1 cellular context compared by ENCODE assay signal in genomic region chr10:23095404-23095965, GRCh38.
TF ChIP-seq lines count a peak whose summit lies in the region.

Gene MSRB2 (plus strand): TSS chr10:23095579. CDS start chr10:23095609, 30 bp downstream.

TF ChIP-seq in GM12878, 131 proteins besides CTCF, POLR2A, EP300 and RAD21 (continued from another document and continues in another):
- no peak for TF ChIP-seq ZZZ3 (IDR thresholded peaks at IDR 0.05; ENCODE audit: control insufficient read depth, insufficient read length, low read depth)
- no peak for TF ChIP-seq SIN3A (IDR thresholded peaks at IDR 0.05; ENCODE audit: low read depth, low read length)
- TF ChIP-seq, protein P1, sequence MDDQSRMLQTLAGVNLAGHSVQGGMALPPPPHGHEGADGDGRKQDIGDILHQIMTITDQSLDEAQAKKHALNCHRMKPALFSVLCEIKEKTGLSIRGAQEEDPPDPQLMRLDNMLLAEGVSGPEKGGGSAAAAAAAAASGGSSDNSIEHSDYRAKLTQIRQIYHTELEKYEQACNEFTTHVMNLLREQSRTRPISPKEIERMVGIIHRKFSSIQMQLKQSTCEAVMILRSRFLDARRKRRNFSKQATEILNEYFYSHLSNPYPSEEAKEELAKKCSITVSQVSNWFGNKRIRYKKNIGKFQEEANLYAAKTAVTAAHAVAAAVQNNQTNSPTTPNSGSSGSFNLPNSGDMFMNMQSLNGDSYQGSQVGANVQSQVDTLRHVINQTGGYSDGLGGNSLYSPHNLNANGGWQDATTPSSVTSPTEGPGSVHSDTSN (IDR thresholded peaks at IDR 0.05; ENCODE audit: insufficient replicate concordance, low read depth, low read length), result no peak
- TF ChIP-seq NRF1 (conservative IDR thresholded peaks at IDR 0.05; ENCODE audit: low read depth, low read length), result no peak
- no peak for TF ChIP-seq SPI1 (IDR thresholded peaks at IDR 0.05; ENCODE audit: borderline replicate concordance, insufficient read depth, low read depth, low read length)
- TF ChIP-seq SREBF2 (IDR thresholded peaks at IDR 0.05; ENCODE audit: low read length), result no peak
- TF ChIP-seq SMAD5 (IDR thresholded peaks at IDR 0.05; ENCODE audit: low read depth), result no peak
- no peak for TF ChIP-seq SRF (IDR thresholded peaks at IDR 0.05; ENCODE audit: low read depth in 2 of 2, low read length in 2 of 2)
- peak; percentile 74 for TF ChIP-seq NR2F1 (conservative IDR thresholded peaks at IDR 0.05)
- TF ChIP-seq POU2F2 (IDR thresholded peaks at IDR 0.05; ENCODE audit: borderline replicate concordance, low read depth, low read length), result no peak
- no peak for TF ChIP-seq SUZ12 (IDR thresholded peaks at IDR 0.05; ENCODE audit: unreplicated experiment)
- peak; percentile 60; the same call in 1 of the 2 replicates for TF ChIP-seq DPF2 (IDR thresholded peaks at IDR 0.05)
- TF ChIP-seq NR2C1 (IDR thresholded peaks at IDR 0.05), result peak; percentile 45; the same call in 1 of the 2 replicates
- 0 out of 2 replicates have a peak, but pooled peaks have one; percentile 47 for TF ChIP-seq TCF3 (IDR thresholded peaks at IDR 0.05; ENCODE audit: borderline replicate concordance, insufficient read depth, low read depth, low read length)
- TF ChIP-seq RB1 (IDR thresholded peaks at IDR 0.05; ENCODE audit: borderline replicate concordance), result 0 out of 2 replicates have a peak, but pooled peaks have one; percentile 29
- TF ChIP-seq ZNF274 (IDR thresholded peaks at IDR 0.05; ENCODE audit: insufficient read depth, insufficient read length), result no peak
- TF ChIP-seq PML (IDR thresholded peaks at IDR 0.05; ENCODE audit: low read length), result no peak
- no peak for TF ChIP-seq STAT1 (conservative IDR thresholded peaks at IDR 0.05)
- peak; percentile 52; the same call in 1 of the 2 replicates for TF ChIP-seq ZNF24 (IDR thresholded peaks at IDR 0.05)
- TF ChIP-seq MTA2 (IDR thresholded peaks at IDR 0.05; ENCODE audit: low read depth), result no peak
- TF ChIP-seq KLF5 (IDR thresholded peaks at IDR 0.05; ENCODE audit: partially characterized antibody), result no peak
- no peak for TF ChIP-seq SKIL (IDR thresholded peaks at IDR 0.05; ENCODE audit: low read depth, poor library complexity, severe bottlenecking)
- TF ChIP-seq ZSCAN29 (IDR thresholded peaks at IDR 0.05), result no peak
- TF ChIP-seq, protein P2, sequence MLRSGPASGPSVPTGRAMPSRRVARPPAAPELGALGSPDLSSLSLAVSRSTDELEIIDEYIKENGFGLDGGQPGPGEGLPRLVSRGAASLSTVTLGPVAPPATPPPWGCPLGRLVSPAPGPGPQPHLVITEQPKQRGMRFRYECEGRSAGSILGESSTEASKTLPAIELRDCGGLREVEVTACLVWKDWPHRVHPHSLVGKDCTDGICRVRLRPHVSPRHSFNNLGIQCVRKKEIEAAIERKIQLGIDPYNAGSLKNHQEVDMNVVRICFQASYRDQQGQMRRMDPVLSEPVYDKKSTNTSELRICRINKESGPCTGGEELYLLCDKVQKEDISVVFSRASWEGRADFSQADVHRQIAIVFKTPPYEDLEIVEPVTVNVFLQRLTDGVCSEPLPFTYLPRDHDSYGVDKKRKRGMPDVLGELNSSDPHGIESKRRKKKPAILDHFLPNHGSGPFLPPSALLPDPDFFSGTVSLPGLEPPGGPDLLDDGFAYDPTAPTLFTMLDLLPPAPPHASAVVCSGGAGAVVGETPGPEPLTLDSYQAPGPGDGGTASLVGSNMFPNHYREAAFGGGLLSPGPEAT (IDR thresholded peaks at IDR 0.05; ENCODE audit: low read depth), result no peak
- TF ChIP-seq ATF7 (IDR thresholded peaks at IDR 0.05; ENCODE audit: low read depth), result no peak
- TF ChIP-seq LARP7 (IDR thresholded peaks at IDR 0.05), result peak; percentile 88
- TF ChIP-seq CEBPZ (IDR thresholded peaks at IDR 0.05; ENCODE audit: low read depth, low read length), result no peak
- no peak for TF ChIP-seq FOXM1 (IDR thresholded peaks at IDR 0.05; ENCODE audit: low read depth, low read length)
- TF ChIP-seq, protein P3, sequence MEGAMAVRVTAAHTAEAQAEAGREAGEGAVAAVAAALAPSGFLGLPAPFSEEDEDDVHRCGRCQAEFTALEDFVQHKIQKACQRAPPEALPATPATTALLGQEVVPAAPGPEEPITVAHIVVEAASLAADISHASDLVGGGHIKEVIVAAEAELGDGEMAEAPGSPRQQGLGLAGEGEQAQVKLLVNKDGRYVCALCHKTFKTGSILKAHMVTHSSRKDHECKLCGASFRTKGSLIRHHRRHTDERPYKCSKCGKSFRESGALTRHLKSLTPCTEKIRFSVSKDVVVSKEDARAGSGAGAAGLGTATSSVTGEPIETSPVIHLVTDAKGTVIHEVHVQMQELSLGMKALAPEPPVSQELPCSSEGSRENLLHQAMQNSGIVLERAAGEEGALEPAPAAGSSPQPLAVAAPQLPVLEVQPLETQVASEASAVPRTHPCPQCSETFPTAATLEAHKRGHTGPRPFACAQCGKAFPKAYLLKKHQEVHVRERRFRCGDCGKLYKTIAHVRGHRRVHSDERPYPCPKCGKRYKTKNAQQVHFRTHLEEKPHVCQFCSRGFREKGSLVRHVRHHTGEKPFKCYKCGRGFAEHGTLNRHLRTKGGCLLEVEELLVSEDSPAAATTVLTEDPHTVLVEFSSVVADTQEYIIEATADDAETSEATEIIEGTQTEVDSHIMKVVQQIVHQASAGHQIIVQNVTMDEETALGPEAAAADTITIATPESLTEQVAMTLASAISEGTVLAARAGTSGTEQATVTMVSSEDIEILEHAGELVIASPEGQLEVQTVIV (IDR thresholded peaks at IDR 0.05; ENCODE audit: borderline replicate concordance, partially characterized antibody), result no peak
- peak; percentile 47 for TF ChIP-seq POLR2AphosphoS5 (IDR thresholded peaks at IDR 0.05; ENCODE audit: low read length)
- no peak for TF ChIP-seq HDAC6 (IDR thresholded peaks at IDR 0.05; ENCODE audit: unreplicated experiment)
- no peak for TF ChIP-seq PAX8 (IDR thresholded peaks at IDR 0.05)
- no peak for TF ChIP-seq IKZF2 (IDR thresholded peaks at IDR 0.05)
- no peak for TF ChIP-seq HDAC2 (IDR thresholded peaks at IDR 0.05)
- no peak for TF ChIP-seq BMI1 (IDR thresholded peaks at IDR 0.05; ENCODE audit: borderline replicate concordance)
- no peak; the same call in none of the 2 replicates for TF ChIP-seq HDGF (IDR thresholded peaks at IDR 0.05)
- TF ChIP-seq, protein P4, sequence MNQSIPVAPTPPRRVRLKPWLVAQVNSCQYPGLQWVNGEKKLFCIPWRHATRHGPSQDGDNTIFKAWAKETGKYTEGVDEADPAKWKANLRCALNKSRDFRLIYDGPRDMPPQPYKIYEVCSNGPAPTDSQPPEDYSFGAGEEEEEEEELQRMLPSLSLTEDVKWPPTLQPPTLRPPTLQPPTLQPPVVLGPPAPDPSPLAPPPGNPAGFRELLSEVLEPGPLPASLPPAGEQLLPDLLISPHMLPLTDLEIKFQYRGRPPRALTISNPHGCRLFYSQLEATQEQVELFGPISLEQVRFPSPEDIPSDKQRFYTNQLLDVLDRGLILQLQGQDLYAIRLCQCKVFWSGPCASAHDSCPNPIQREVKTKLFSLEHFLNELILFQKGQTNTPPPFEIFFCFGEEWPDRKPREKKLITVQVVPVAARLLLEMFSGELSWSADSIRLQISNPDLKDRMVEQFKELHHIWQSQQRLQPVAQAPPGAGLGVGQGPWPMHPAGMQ (IDR thresholded peaks at IDR 0.05; ENCODE audit: borderline replicate concordance), result no peak
- TF ChIP-seq, protein P5, sequence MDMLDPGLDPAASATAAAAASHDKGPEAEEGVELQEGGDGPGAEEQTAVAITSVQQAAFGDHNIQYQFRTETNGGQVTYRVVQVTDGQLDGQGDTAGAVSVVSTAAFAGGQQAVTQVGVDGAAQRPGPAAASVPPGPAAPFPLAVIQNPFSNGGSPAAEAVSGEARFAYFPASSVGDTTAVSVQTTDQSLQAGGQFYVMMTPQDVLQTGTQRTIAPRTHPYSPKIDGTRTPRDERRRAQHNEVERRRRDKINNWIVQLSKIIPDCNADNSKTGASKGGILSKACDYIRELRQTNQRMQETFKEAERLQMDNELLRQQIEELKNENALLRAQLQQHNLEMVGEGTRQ (IDR thresholded peaks at IDR 0.05; ENCODE audit: borderline replicate concordance, low read depth, low read length), result no peak
- no peak; the same call in 1 of the 2 replicates for TF ChIP-seq CREB1 (IDR thresholded peaks at IDR 0.05; ENCODE audit: low read depth)
- no peak for TF ChIP-seq SIX5 (IDR thresholded peaks at IDR 0.05; ENCODE audit: low read depth, low read length, severe bottlenecking)
- no peak for TF ChIP-seq CUX1 (IDR thresholded peaks at IDR 0.05; ENCODE audit: insufficient replicate concordance, low read depth, low read length)
